ENCODE assay signal across 9 cellular contexts in the genomic region with DNA sequence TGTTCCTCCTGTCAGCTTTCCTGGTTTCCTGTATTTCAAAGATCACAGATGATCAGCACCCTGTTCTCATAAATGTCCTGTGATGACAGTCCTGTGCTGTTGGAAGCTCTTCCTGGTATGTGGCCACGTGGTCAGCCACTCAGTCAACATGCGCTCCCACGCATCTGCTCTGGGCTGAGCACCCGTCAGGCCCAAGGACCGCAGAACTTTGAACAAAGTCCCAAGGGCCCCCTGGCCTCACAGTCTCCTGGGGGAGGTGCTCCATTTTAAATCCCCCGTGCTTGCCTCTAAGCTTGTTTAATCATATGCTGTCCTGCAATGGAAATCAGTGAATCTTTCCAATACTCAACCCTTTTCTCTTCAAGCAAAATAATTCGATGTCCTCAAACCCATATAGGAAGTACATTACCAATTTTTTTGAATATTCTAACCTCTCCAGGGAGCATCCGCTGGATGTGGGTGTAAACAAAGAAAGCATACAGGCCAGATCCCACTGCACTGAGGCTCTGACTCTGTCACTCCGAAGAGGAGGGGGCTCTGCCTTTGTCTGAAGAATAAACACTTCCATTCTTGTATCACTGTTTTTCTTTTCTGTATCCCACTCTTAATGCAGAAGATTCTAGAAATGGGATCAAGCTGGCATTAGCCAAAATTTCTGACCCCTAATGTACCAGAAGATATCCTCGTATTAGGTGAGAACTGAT.
A peak's percentile ranks its signal among the peaks of the same experiment; 100 is the strongest.
DNase-seq lines count a peak whose midpoint lies in the region; ATAC-seq lines count a peak whose summit lies in the region.
"Had no signal": no experiment of that assay in that cellular context is flagged by ENCODE, and none has a peak within 500 bp of the region (broad histone marks: within the 10 kb centered on the region; RNA-seq: fewer than 3 reads in every experiment).

No MANE protein-coding gene starts in this region.

- no peaks in the 10 kb centered on the region for H3K27me3 Mint-ChIP-seq in CD4-positive, CD25-positive, alpha-beta regulatory T cell
- H3K27me3 Mint-ChIP-seq in activated naive CD4-positive, alpha-beta T cell treated with anti-CD3 and anti-CD28 coated beads, Interleukin-2, amount 10 ng/mL, durations not matched to agents 7 days and 5 days, result no peaks in the 10 kb centered on the region

- no peak for DNase-seq in CD4-positive, CD25-positive, alpha-beta regulatory T cell
- no peak for DNase-seq in left cardiac atrium
- no peak for DNase-seq in stimulated activated naive CD8-positive, alpha-beta T cell treated with anti-CD3 and anti-CD28 coated beads, Interleukin-15, Interleukin-2, amounts not matched to agents 100 U/mL and 50 U/mL, for 24 hours
- no peak for DNase-seq in SIG-M5 (lab: John Stamatoyannopoulos, UW)
- no peak for DNase-seq in HuH-7.5 (ENCODE audit: low spot score)
- no peak for DNase-seq in activated naive CD4-positive, alpha-beta T cell treated with anti-CD3 and anti-CD28 coated beads, Interleukin-2, amount 10 ng/mL, durations not matched to agents 7 days and 5 days
- DNase-seq: SHP77 treated with DMSO at 0.1 percent for 48 hours had no signal

- H3K9me3 ChIP-seq in CD4-positive, CD25-positive, alpha-beta regulatory T cell (ENCODE audit: control insufficient read depth in 2 of 2, low read length in 2 of 2), result no peaks in the 10 kb centered on the region

- CTCF ChIA-PET in activated naive CD4-positive, alpha-beta T cell treated with anti-CD3 and anti-CD28 coated beads, Interleukin-2, amount 10 ng/mL, durations not matched to agents 7 days and 5 days (lab: Charles Lee), result no interaction called here

- H3K36me3 Mint-ChIP-seq in CD4-positive, CD25-positive, alpha-beta regulatory T cell, result peaks cover 44% of the 10 kb centered on the region
- peaks cover 8% of the 10 kb centered on the region for H3K36me3 Mint-ChIP-seq in activated naive CD4-positive, alpha-beta T cell treated with anti-CD3 and anti-CD28 coated beads, Interleukin-2, amount 10 ng/mL, durations not matched to agents 7 days and 5 days

- no peaks in the 10 kb centered on the region for H3K27me3 ChIP-seq in CD4-positive, CD25-positive, alpha-beta regulatory T cell (ENCODE audit: control insufficient read depth, insufficient read depth, low read length)

- H3K4me3 ChIP-seq in CD4-positive, CD25-positive, alpha-beta regulatory T cell (ENCODE audit: low read depth, low read length), result no peak overlapping the region

- peaks cover 11% of the 10 kb centered on the region for H3K36me3 ChIP-seq in CD4-positive, CD25-positive, alpha-beta regulatory T cell (ENCODE audit: control insufficient read depth, insufficient read depth, low read length)

- intact Hi-C loops in left cardiac atrium (cut with DNase I), result no loop called here

- peaks cover 0 to 19% (median 10%) of the 10 kb centered on the region in 4 donors for H3K4me1 Mint-ChIP-seq in CD4-positive, CD25-positive, alpha-beta regulatory T cell
- H3K4me1 Mint-ChIP-seq in activated naive CD4-positive, alpha-beta T cell treated with anti-CD3 and anti-CD28 coated beads, Interleukin-2, amount 10 ng/mL, durations not matched to agents 7 days and 5 days, result peaks cover 19% of the 10 kb centered on the region

- H3K27ac Mint-ChIP-seq in CD4-positive, CD25-positive, alpha-beta regulatory T cell, result peak overlapping the region in 2 of 3 donors; percentile 56 to 72
- no peak overlapping the region for H3K27ac Mint-ChIP-seq in activated naive CD4-positive, alpha-beta T cell treated with anti-CD3 and anti-CD28 coated beads, Interleukin-2, amount 10 ng/mL, durations not matched to agents 7 days and 5 days

- no peak for ATAC-seq in CD4-positive, CD25-positive, alpha-beta regulatory T cell (ENCODE audit: low read depth in 2 of 2)
- peak; percentile 40 for ATAC-seq in GM21447 (IDR thresholded peaks at IDR 0.05; ENCODE audit: unreplicated experiment)
- peak; percentile 78 for ATAC-seq in HG03442 (IDR thresholded peaks at IDR 0.05; ENCODE audit: unreplicated experiment)
- peak; percentile 30 to 53 for ATAC-seq in left cardiac atrium
- no peak for ATAC-seq in stimulated activated naive CD8-positive, alpha-beta T cell treated with anti-CD3 and anti-CD28 coated beads, Interleukin-15, Interleukin-2, amounts not matched to agents 100 U/mL and 50 U/mL, for 24 hours

- no peak overlapping the region for H3K27ac ChIP-seq in CD4-positive, CD25-positive, alpha-beta regulatory T cell (ENCODE audit: insufficient read depth, low read length, poor library complexity, severe bottlenecking)

- H3K9me3 Mint-ChIP-seq in CD4-positive, CD25-positive, alpha-beta regulatory T cell, result no peaks in the 10 kb centered on the region
- H3K9me3 Mint-ChIP-seq in activated naive CD4-positive, alpha-beta T cell treated with anti-CD3 and anti-CD28 coated beads, Interleukin-2, amount 10 ng/mL, durations not matched to agents 7 days and 5 days, result no peaks in the 10 kb centered on the region

- no peak overlapping the region for H3K4me3 Mint-ChIP-seq in CD4-positive, CD25-positive, alpha-beta regulatory T cell
- H3K4me3 Mint-ChIP-seq in activated naive CD4-positive, alpha-beta T cell treated with anti-CD3 and anti-CD28 coated beads, Interleukin-2, amount 10 ng/mL, durations not matched to agents 7 days and 5 days, result no peak overlapping the region

- no peaks in the 10 kb centered on the region for H3K4me1 ChIP-seq in CD4-positive, CD25-positive, alpha-beta regulatory T cell (ENCODE audit: control insufficient read depth, insufficient read depth, low read length, poor library complexity, severe bottlenecking)

Comparison
In these comparisons a context has a peak if more than half of its experiments do, and no peak if none do; other contexts are left out.
1. ATAC-seq: peak in GM21447 (single experiment), HG03442 (single experiment) and left cardiac atrium (2 of 2); none in CD4-positive, CD25-positive, alpha-beta regulatory T cell (0 of 2) and stimulated activated naive CD8-positive, alpha-beta T cell treated with anti-CD3 and anti-CD28 coated beads, Interleukin-15, Interleukin-2, amounts not matched to agents 100 U/mL and 50 U/mL, for 24 hours (single experiment).